ENCODE assay signal across 15 cellular contexts in the genomic region with DNA sequence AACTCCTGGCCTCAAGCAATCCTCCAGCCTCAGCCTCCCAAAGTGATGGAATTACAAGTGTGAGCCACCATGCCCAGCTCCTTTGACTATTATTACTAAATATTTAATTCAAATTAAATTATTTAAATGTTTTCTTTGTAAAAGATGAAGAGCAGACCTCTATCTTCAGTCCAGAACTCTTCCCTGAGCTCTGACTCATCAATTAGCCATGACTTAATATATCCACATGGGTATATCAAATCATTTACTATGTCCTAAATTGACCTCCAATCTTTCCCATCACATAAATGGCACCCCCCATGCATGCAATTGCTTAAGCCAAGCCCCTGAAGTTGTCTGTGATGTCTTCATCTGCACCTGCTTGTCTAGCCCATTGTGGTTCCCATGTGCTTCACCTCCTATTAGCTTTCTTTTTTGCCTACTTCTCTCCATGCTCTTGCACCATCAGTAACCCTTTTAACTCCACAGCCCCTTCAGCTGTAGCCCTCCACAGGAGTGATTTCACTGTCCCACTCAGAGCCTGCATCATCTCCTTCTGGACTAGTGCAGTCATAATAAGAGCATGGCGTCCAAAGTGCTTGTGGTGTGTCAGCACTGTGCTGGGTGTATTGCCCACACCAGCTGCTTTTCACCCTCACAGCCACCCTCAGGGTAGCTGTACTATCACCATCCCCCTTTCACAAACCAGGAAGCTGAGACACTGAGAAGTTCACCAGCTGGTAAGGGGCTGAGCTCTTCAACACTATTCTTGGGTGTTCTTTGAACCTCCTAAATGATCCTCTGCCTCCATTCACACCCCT. TPM values are rescaled to one million over a fixed set of nuclear protein-coding genes. Genes with fewer than 3 reads are reported as not detected.
"Had no signal": no experiment of that assay in that cellular context is flagged by ENCODE, and none has a peak within 500 bp of the region (broad histone marks: within the 10 kb centered on the region; RNA-seq: fewer than 3 reads in every experiment).

No MANE protein-coding gene starts in this region.

- H3K27ac ChIP-seq: tibial artery, uterus had no signal

- ATAC-seq: activated CD4-positive, alpha-beta T cell treated with anti-CD3 and anti-CD28 coated beads for 36 hours; left lobe of liver; naive thymus-derived CD4-positive, alpha-beta T cell; stimulated activated naive B cell treated with anti-CD40 and anti-IgM and Interleukin-4, amounts not matched to agents 10 μg/mL and 1 μg/mL and 100 μg/mL, for 72 hours had no signal

- H3K27me3 ChIP-seq: uterus had no signal

- DNase-seq: activated CD4-positive, alpha-beta T cell treated with anti-CD3 and anti-CD28 coated beads for 36 hours; activated CD8-positive, alpha-beta memory T cell treated with anti-CD3 and anti-CD28 coated beads, Interleukin-2, amount 50 U/mL, for 48 hours; activated naive CD4-positive, alpha-beta T cell; aorta; dermis blood vessel endothelial cell; hippocampal formation; naive thymus-derived CD4-positive, alpha-beta T cell; posterior cingulate gyrus; retina; stimulated activated CD4-positive, alpha-beta T cell treated with anti-CD3 and anti-CD28 coated beads, Interleukin-2, amount 100 ng/mL, for 48 hours; stimulated activated naive B cell treated with anti-CD40 and anti-IgM and Interleukin-4, amounts not matched to agents 10 μg/mL and 1 μg/mL and 100 μg/mL, for 72 hours; T-helper 2 cell; tibial artery; uterus had no signal

- H3K9me3 ChIP-seq: tibial artery, uterus had no signal

- H3K4me3 ChIP-seq: tibial artery, uterus had no signal

- H3K36me3 ChIP-seq: tibial artery, uterus had no signal

RNA-seq across cellular contexts. Expression of gene THY1, which starts 11.8 kb away (rescaled TPM):
- polyA plus RNA-seq: naive thymus-derived CD4-positive, alpha-beta T cell had no signal
